16 cellular contexts compared by ENCODE assay signal in the genomic region with DNA sequence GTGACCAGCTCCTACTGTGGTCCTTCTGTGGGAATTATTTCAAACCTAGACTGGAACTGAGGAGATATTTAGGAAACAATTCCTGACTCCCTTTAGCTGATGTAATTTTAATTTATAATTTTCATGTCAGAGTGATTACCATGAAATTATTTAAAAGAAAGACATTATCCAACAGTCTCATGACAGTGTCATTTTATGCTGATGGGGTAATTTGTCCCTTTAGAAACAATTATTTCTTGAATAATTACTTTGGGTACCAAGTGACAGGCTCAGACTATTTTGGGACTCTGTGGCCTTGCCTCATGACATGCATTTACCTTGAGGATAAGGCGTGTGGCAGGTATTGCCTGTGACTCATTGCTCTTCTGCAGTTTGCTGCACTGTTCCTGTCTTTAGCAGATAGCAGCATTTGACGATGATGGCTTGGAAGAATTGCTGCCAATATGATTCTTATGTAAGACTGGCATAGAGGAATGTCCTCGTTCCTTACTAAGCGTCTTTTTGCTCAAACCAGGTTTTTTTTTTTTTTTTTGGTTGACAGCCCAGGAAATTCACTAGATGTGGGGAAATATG.
DNase-seq lines count a peak whose midpoint lies in the region; ATAC-seq and TF ChIP-seq lines count a peak whose summit lies in the region.
"Had no signal": no experiment of that assay in that cellular context is flagged by ENCODE, and none has a peak within 500 bp of the region (broad histone marks: within the 10 kb centered on the region; RNA-seq: fewer than 3 reads in every experiment).

No MANE protein-coding gene starts in this region.

- no peaks in the 10 kb centered on the region for H4K20me1 ChIP-seq in GM23248 (ENCODE audit: insufficient read depth)
- no peaks in the 10 kb centered on the region for H4K20me1 ChIP-seq in OCI-LY1 (ENCODE audit: insufficient read depth, low read length)
- H4K20me1 ChIP-seq: BLaER1 treated with 17β-estradiol and CSF1 and Interleukin-3, amounts not matched to agents 10 nM and 100 nM had no signal

- ATAC-seq in esophagus mucosa (peak; percentile 70), left colon (peak; percentile 24), aorta (ENCODE audit: low FRiP score) (no peak)

- H2AFZ ChIP-seq in GM23248 (no peak overlapping the region), OCI-LY1 (ENCODE audit: low read length) (no peak overlapping the region)

- WGBS in GM23248 (ENCODE audit: low coverage in 1 of 2, low lambda C conversion rate in 2 of 2, missing lambda C conversion rate in 2 of 2), 2 experiments, result 24 to 40% methylated on average over 4 of the region's 4 CpGs
- 21 to 30% methylated on average over 4 of the region's 4 CpGs for WGBS in aorta, 2 donors

- TF ChIP-seq CTCF in OCI-LY1 (IDR thresholded peaks at IDR 0.05; ENCODE audit: low read length), result no peak

- H3K4me2 ChIP-seq in GM23248 (ENCODE audit: unreplicated experiment) (no peak overlapping the region), OCI-LY1 (ENCODE audit: low read length) (no peak overlapping the region)
- H3K4me2 ChIP-seq: BLaER1 treated with 17β-estradiol and CSF1 and Interleukin-3, amounts not matched to agents 10 nM and 100 nM had no signal

- no peaks in the 10 kb centered on the region for H3K4me1 Mint-ChIP-seq in CD8-positive, alpha-beta memory T cell

- peaks cover 0 to 6% of the 10 kb centered on the region in 2 donors for H3K27me3 Mint-ChIP-seq in CD8-positive, alpha-beta memory T cell
- H3K27me3 Mint-ChIP-seq: IgD-negative memory B cell had no signal

- H3K27me3 ChIP-seq in GM23248 (replicated peaks; ENCODE audit: insufficient read depth), result no peaks in the 10 kb centered on the region
- H3K27me3 ChIP-seq in OCI-LY1 (ENCODE audit: insufficient read depth, low read length), result no peaks in the 10 kb centered on the region
- H3K27me3 ChIP-seq in CD8-positive, alpha-beta memory T cell (ENCODE audit: insufficient read depth, low read length, poor library complexity, severe bottlenecking), result no peaks in the 10 kb centered on the region
- H3K27me3 ChIP-seq in aorta (ENCODE audit: control insufficient read depth in 1 of 2, insufficient read depth in 2 of 2, low read length in 1 of 2), result no peaks in the 10 kb centered on the region
- H3K27me3 ChIP-seq: BLaER1 treated with 17β-estradiol and CSF1 and Interleukin-3, amounts not matched to agents 10 nM and 100 nM had no signal

- DNase-seq in GM23248 (peak; percentile 13), left colon (no peak), aorta (no peak)
- DNase-seq in CD8-positive, alpha-beta memory T cell, result no peak
- DNase-seq in activated naive CD4-positive, alpha-beta T cell treated with anti-CD3 and anti-CD28 coated beads, Interleukin-2, amount 50 U/mL, for 16 hours, result no peak
- no peak for DNase-seq in stimulated activated naive CD4-positive, alpha-beta T cell (lab: John Stamatoyannopoulos, UW)
- DNase-seq: H9, NCI-H1436 treated with DMSO at 0.1 percent for 48 hours, NCI-H2081, NCI-H226, NCI-H526, SHP77 had no signal

- H3K36me3 Mint-ChIP-seq in CD8-positive, alpha-beta memory T cell, result peaks cover 0 to 4% (median 2%) of the 10 kb centered on the region in 3 donors

- POLR2A ChIA-PET in CD8-positive, alpha-beta memory T cell (lab: Charles Lee), result no interaction called here

- in situ Hi-C loops in GM23248 (cut with MboI), result no loop called here

- H3K9ac ChIP-seq in GM23248, result no peak overlapping the region
- H3K9ac ChIP-seq in OCI-LY1 (ENCODE audit: low read length), result no peak overlapping the region
- H3K9ac ChIP-seq: BLaER1 treated with 17β-estradiol and CSF1 and Interleukin-3, amounts not matched to agents 10 nM and 100 nM had no signal

- no peak overlapping the region for H3K27ac Mint-ChIP-seq in CD8-positive, alpha-beta memory T cell
- H3K27ac Mint-ChIP-seq: H9 had no signal

- CTCF ChIA-PET in CD8-positive, alpha-beta memory T cell (lab: Charles Lee), result interaction anchor here (1.0 kb wide), 1 partner anchor 50 kb away, joined by 3 read pairs; no protein-coding TSS in a partner anchor

- no peak overlapping the region for H3K4me3 Mint-ChIP-seq in CD8-positive, alpha-beta memory T cell
- H3K4me3 Mint-ChIP-seq: H9 had no signal

- H3K79me2 ChIP-seq in GM23248 (ENCODE audit: insufficient read depth) (no peaks in the 10 kb centered on the region), OCI-LY1 (ENCODE audit: insufficient read depth, low read length) (no peaks in the 10 kb centered on the region)

- H3F3A ChIP-seq in GM23248 (ENCODE audit: insufficient read depth) (no peaks in the 10 kb centered on the region), OCI-LY1 (ENCODE audit: insufficient read depth, low read length) (no peaks in the 10 kb centered on the region)

- H3K27ac ChIP-seq in GM23248 (no peak overlapping the region), OCI-LY1 (ENCODE audit: low read depth, low read length, poor library complexity, severe bottlenecking) (peak overlapping the region; percentile 54), aorta (ENCODE audit: low read depth in 1 of 2, low read length in 2 of 2) (no peak overlapping the region)
- H3K27ac ChIP-seq in CD8-positive, alpha-beta memory T cell (ENCODE audit: low read depth, low read length), result no peak overlapping the region
- H3K27ac ChIP-seq: BLaER1 treated with 17β-estradiol and CSF1 and Interleukin-3, amounts not matched to agents 10 nM and 100 nM had no signal

- intact Hi-C loops in left colon (cut with DNase I, micrococcal nuclease) (no loop called here), aorta (cut with DNase I) (no loop called here)

- no peaks in the 10 kb centered on the region for H3K36me3 ChIP-seq in GM23248 (ENCODE audit: low read depth)
- H3K36me3 ChIP-seq in OCI-LY1 (ENCODE audit: insufficient read depth, low read length), result no peaks in the 10 kb centered on the region
- no peaks in the 10 kb centered on the region for H3K36me3 ChIP-seq in CD8-positive, alpha-beta memory T cell (ENCODE audit: insufficient read depth, low read length)
- H3K36me3 ChIP-seq in aorta (ENCODE audit: control insufficient read depth in 1 of 2, insufficient read depth in 2 of 2, low read length in 1 of 2), result no peaks in the 10 kb centered on the region
- H3K36me3 ChIP-seq: BLaER1 treated with 17β-estradiol and CSF1 and Interleukin-3, amounts not matched to agents 10 nM and 100 nM had no signal

- H3K9me3 Mint-ChIP-seq in CD8-positive, alpha-beta memory T cell, result no peaks in the 10 kb centered on the region

- H3K4me1 ChIP-seq in GM23248 (ENCODE audit: insufficient read depth) (no peaks in the 10 kb centered on the region), OCI-LY1 (ENCODE audit: insufficient read depth, low read length, severe bottlenecking) (peaks cover 26% of the 10 kb centered on the region), aorta (ENCODE audit: control insufficient read depth in 1 of 2, insufficient read depth in 2 of 2, low read length in 2 of 2) (peaks cover 0 to 2% of the 10 kb centered on the region in 2 donors)
- H3K4me1 ChIP-seq in CD8-positive, alpha-beta memory T cell (ENCODE audit: insufficient read depth, low read length), result no peaks in the 10 kb centered on the region

- H3K4me3 ChIP-seq in GM23248, result no peak overlapping the region
- no peak overlapping the region for H3K4me3 ChIP-seq in OCI-LY1 (ENCODE audit: low read depth, low read length, poor library complexity, severe bottlenecking)
- H3K4me3 ChIP-seq in CD8-positive, alpha-beta memory T cell (ENCODE audit: low read length), result no peak overlapping the region
- H3K4me3 ChIP-seq in aorta (ENCODE audit: low read length in 2 of 2), result no peak overlapping the region
- H3K4me3 ChIP-seq: BLaER1 treated with 17β-estradiol and CSF1 and Interleukin-3, amounts not matched to agents 10 nM and 100 nM had no signal

- H3K9me3 ChIP-seq in GM23248 (ENCODE audit: low read depth) (no peaks in the 10 kb centered on the region), OCI-LY1 (ENCODE audit: low read length) (no peaks in the 10 kb centered on the region), aorta (ENCODE audit: control insufficient read depth, low read length) (no peaks in the 10 kb centered on the region)
- no peaks in the 10 kb centered on the region for H3K9me3 ChIP-seq in CD8-positive, alpha-beta memory T cell (ENCODE audit: low read length)

- H3K9me2 ChIP-seq in GM23248 (ENCODE audit: insufficient read depth) (no peaks in the 10 kb centered on the region), OCI-LY1 (ENCODE audit: low read depth, low read length) (no peaks in the 10 kb centered on the region)
